In the genomic region with DNA sequence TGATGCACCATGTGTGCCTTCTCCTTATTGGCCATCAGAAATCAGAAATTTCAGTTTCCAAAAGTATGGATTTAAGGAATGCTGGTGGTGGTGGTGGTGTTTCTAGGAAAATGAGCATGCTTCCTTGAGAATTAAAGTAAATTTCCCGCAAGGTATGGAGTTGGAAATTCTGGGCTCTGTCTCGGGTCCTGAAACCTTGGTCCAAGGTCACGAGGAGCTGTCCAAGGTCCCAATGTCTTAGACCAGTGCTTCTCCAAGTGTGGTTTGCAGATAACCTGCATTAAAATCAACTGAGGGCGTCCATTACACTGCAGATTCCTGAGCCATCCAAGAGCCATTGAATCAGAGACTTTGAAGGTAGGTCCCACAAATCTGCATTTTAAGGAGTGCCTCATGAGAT, we compare ENCODE assay signal across 10 cellular contexts.
DNase-seq lines count a peak whose midpoint lies in the region; ATAC-seq, FAIRE-seq and TF ChIP-seq lines count a peak whose summit lies in the region.
"Had no signal": no experiment of that assay in that cellular context is flagged by ENCODE, and none has a peak within 500 bp of the region (broad histone marks: within the 10 kb centered on the region; RNA-seq: fewer than 3 reads in every experiment).

No MANE protein-coding gene starts in this region.

- H3K4me1 ChIP-seq in H1 (replicated peaks in 1 of 4; ENCODE audit: control insufficient read depth in 3 of 4, insufficient read depth in 4 of 4, low read length in 3 of 4) = peaks cover 0 to 4% (median 0%) of the 10 kb centered on the region in 4 experiments; a peak in 2 of 7 replicates
- H3K4me1 ChIP-seq: BLaER1 had no signal

- no peak overlapping the region for H2AK5ac ChIP-seq in H1 (ENCODE audit: low read depth, low read length)

- no peak overlapping the region for H3K23ac ChIP-seq in H1 (ENCODE audit: insufficient read length)

- no peak overlapping the region for H3K4me3 Mint-ChIP-seq in activated naive CD4-positive, alpha-beta T cell treated with anti-CD3 and anti-CD28 coated beads, Interleukin-2, amount 10 ng/mL, durations not matched to agents 7 days and 5 days

- TF ChIP-seq RAD21 in H1 (IDR thresholded peaks at IDR 0.05 in 1 of 2, conservative IDR thresholded peaks at IDR 0.05 in 1 of 2; ENCODE audit: low read depth in 2 of 2, low read length in 2 of 2) = no peak

- H2AFZ ChIP-seq in H1 (ENCODE audit: low read length) = no peak overlapping the region

- no peak overlapping the region for H3K18ac ChIP-seq in H1 (ENCODE audit: extremely low read depth, low read length)

- H3K9me3 Mint-ChIP-seq in activated naive CD4-positive, alpha-beta T cell treated with anti-CD3 and anti-CD28 coated beads, Interleukin-2, amount 10 ng/mL, durations not matched to agents 7 days and 5 days = no peaks in the 10 kb centered on the region

- H3K4me3 ChIP-seq in H1 (ENCODE audit: extremely low read depth in 1 of 4, insufficient read depth in 2 of 4, low read depth in 3 of 4, low read length in 4 of 4) = no peak overlapping the region
- H3K4me3 ChIP-seq: BLaER1 had no signal

- no peak overlapping the region for H2BK12ac ChIP-seq in H1 (ENCODE audit: low read depth, low read length)

- no peak overlapping the region for H3K4me2 ChIP-seq in H1 (ENCODE audit: insufficient read depth in 1 of 2, low read depth in 2 of 2, low read length in 2 of 2)
- H3K4me2 ChIP-seq: BLaER1 had no signal

- no peak for TF ChIP-seq EP300 in H1 (IDR thresholded peaks at IDR 0.05; ENCODE audit: borderline replicate concordance in 1 of 2, low read depth in 2 of 2, low read length in 2 of 2)

- no peaks in the 10 kb centered on the region for H3K23me2 ChIP-seq in H1 (ENCODE audit: low read depth, low read length)

- no peaks in the 10 kb centered on the region for H3K9me3 ChIP-seq in H1 (ENCODE audit: insufficient read depth in 2 of 2, low read depth in 1 of 2, low read length in 1 of 2)
- H3K9me3 ChIP-seq: BLaER1 had no signal

- CTCF ChIA-PET in activated naive CD4-positive, alpha-beta T cell treated with anti-CD3 and anti-CD28 coated beads, Interleukin-2, amount 10 ng/mL, durations not matched to agents 7 days and 5 days (lab: Charles Lee) = interaction anchor here (2.8 kb wide), 1 partner anchor 250 kb away, joined by 6 read pairs; no protein-coding TSS in a partner anchor
- CTCF ChIA-PET in H1 (lab: Charles Lee; ENCODE audit: partially characterized antibody) = interaction anchor here (1.0 to 1.3 kb wide), 3 partner anchors 17 to 253 kb away, joined by 5 read pairs; no protein-coding TSS in a partner anchor

- H2BK20ac ChIP-seq in H1 (ENCODE audit: low read length) = no peak overlapping the region

- H4K5ac ChIP-seq in H1 (ENCODE audit: insufficient read length, low read depth, low read length) = no peak overlapping the region

- H3K27me3 ChIP-seq in H1 (replicated peaks in 1 of 4; ENCODE audit: control insufficient read depth in 3 of 4, extremely low read depth in 1 of 4, insufficient read depth in 3 of 4, low read length in 3 of 4) = no peaks in the 10 kb centered on the region; a peak in 1 of 7 replicates

- H3K27ac ChIP-seq in H1 (ENCODE audit: low read depth, low read length) = no peak overlapping the region
- H3K27ac ChIP-seq: BLaER1 had no signal

- H3K9ac ChIP-seq in H1 (replicated peaks in 1 of 4; ENCODE audit: extremely low read depth in 1 of 4, low read depth in 3 of 4, low read length in 3 of 4) = no peak overlapping the region
- H3K9ac ChIP-seq: BLaER1 had no signal

- H2BK120ac ChIP-seq in H1 (replicated peaks; ENCODE audit: low read depth, low read length) = no peak overlapping the region

- no peak overlapping the region for H4K91ac ChIP-seq in H1 (replicated peaks; ENCODE audit: insufficient read length, low read length)

- H3K56ac ChIP-seq in H1 (replicated peaks; ENCODE audit: insufficient read length, low read depth, low read length) = no peak overlapping the region

- H3K27ac Mint-ChIP-seq in activated naive CD4-positive, alpha-beta T cell treated with anti-CD3 and anti-CD28 coated beads, Interleukin-2, amount 10 ng/mL, durations not matched to agents 7 days and 5 days = no peak overlapping the region

- peak; percentile 63 for DNase-seq in activated naive CD4-positive, alpha-beta T cell treated with anti-CD3 and anti-CD28 coated beads, Interleukin-2, amount 10 ng/mL, durations not matched to agents 7 days and 5 days
- DNase-seq in activated naive CD4-positive, alpha-beta T cell treated with Interleukin-2 at 50 U/mL for 16 hours = no peak
- peak; percentile 53 for DNase-seq in RPMI7951 (ENCODE audit: low read depth)
- DNase-seq in H1 (ENCODE audit: low read depth in 1 of 2, low spot score in 2 of 2) = peak; percentile 13 to 70
- peak; percentile 40 for DNase-seq in smooth muscle cell of the brain vasculature (ENCODE audit: low read depth, low spot score)
- DNase-seq in epidermal melanocyte (ENCODE audit: insufficient read length, low spot score) = no peak
- no peak for DNase-seq in NCI-H748 (lab: John Stamatoyannopoulos, UW; ENCODE audit: unreplicated experiment)
- DNase-seq: NCI-H1694 treated with DMSO at 0.1 percent for 48 hours had no signal

- peaks cover 14% of the 10 kb centered on the region for H3K4me1 Mint-ChIP-seq in activated naive CD4-positive, alpha-beta T cell treated with anti-CD3 and anti-CD28 coated beads, Interleukin-2, amount 10 ng/mL, durations not matched to agents 7 days and 5 days

- no peak for ATAC-seq in HG02610 (IDR thresholded peaks at IDR 0.05; ENCODE audit: unreplicated experiment)

- POLR2A ChIA-PET in H1 (lab: Charles Lee; ENCODE audit: partially characterized antibody) = no interaction called here

- no peaks in the 10 kb centered on the region for H3K79me2 ChIP-seq in H1 (ENCODE audit: control insufficient read depth in 1 of 2, insufficient read depth in 2 of 2, low read length in 2 of 2)

- H3K79me1 ChIP-seq in H1 (ENCODE audit: low read depth, low read length) = no peaks in the 10 kb centered on the region

- no peak for TF ChIP-seq CTCF in H1 (IDR thresholded peaks at IDR 0.05; ENCODE audit: control extremely low read depth in 1 of 3, insufficient read depth in 1 of 3, low read depth in 1 of 3, low read length in 3 of 3)

- FAIRE-seq in H1 (lab: Jason Lieb, UNC) = peak; percentile 88

- H4K20me1 ChIP-seq in H1 (replicated peaks in 1 of 2; ENCODE audit: control insufficient read depth in 1 of 2, insufficient read depth in 2 of 2, low read length in 2 of 2) = no peaks in the 10 kb centered on the region
- H4K20me1 ChIP-seq: BLaER1 had no signal

- H3K36me3 ChIP-seq in H1 (ENCODE audit: control insufficient read depth in 2 of 4, insufficient read depth in 4 of 4, low read length in 3 of 4) = no peaks in the 10 kb centered on the region
- H3K36me3 ChIP-seq: BLaER1 had no signal

- no peak overlapping the region for H2BK15ac ChIP-seq in H1 (ENCODE audit: low read length)

- H3K14ac ChIP-seq in H1 (ENCODE audit: insufficient read length) = no peak overlapping the region

- H3K27me3 Mint-ChIP-seq in activated naive CD4-positive, alpha-beta T cell treated with anti-CD3 and anti-CD28 coated beads, Interleukin-2, amount 10 ng/mL, durations not matched to agents 7 days and 5 days = peaks cover 13% of the 10 kb centered on the region

- no peak overlapping the region for H4K8ac ChIP-seq in H1 (ENCODE audit: extremely low read depth, insufficient read depth, low read length)

- 52% methylated on average over 4 of the region's 4 CpGs; no CpG with 5 or more reads in 1 of the 2 experiments for WGBS in H1 (ENCODE audit: extremely low coverage in 1 of 2, insufficient coverage in 1 of 2, insufficient read length in 1 of 2, insufficient replicate concordance in 2 of 2, low coverage in 1 of 2, low lambda C conversion rate in 2 of 2, missing lambda C conversion rate in 1 of 2), 2 experiments

- no peaks in the 10 kb centered on the region for H3K36me3 Mint-ChIP-seq in activated naive CD4-positive, alpha-beta T cell treated with anti-CD3 and anti-CD28 coated beads, Interleukin-2, amount 10 ng/mL, durations not matched to agents 7 days and 5 days

- no peak overlapping the region for H2BK5ac ChIP-seq in H1 (ENCODE audit: low read depth, low read length)

- no peak for TF ChIP-seq POLR2A in H1 (IDR thresholded peaks at IDR 0.05; ENCODE audit: control extremely low read depth in 1 of 2, low read depth in 2 of 2, low read length in 2 of 2)

- no peak overlapping the region for H3K4ac ChIP-seq in H1 (replicated peaks; ENCODE audit: insufficient read length, low read depth, low read length)

TF ChIP-seq in H1, 55 proteins besides CTCF, POLR2A, EP300 and RAD21:
- 0 out of 2 replicates have a peak, but pooled peaks have one; percentile 20 for TF ChIP-seq CREB1 (IDR thresholded peaks at IDR 0.05)
- TF ChIP-seq, protein P1, sequence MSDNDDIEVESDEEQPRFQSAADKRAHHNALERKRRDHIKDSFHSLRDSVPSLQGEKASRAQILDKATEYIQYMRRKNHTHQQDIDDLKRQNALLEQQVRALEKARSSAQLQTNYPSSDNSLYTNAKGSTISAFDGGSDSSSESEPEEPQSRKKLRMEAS (IDR thresholded peaks at IDR 0.05) = peak; percentile 49; the same call in 1 of the 2 replicates
- TF ChIP-seq TAF7 (optimal IDR thresholded peaks at IDR 0.05; ENCODE audit: borderline replicate concordance, low read depth, low read length) = peak; percentile 92
- TF ChIP-seq NRF1 (IDR thresholded peaks at IDR 0.05; ENCODE audit: low read depth, low read length) = no peak
- 0 out of 2 replicates have a peak, but pooled peaks have one; percentile 31 for TF ChIP-seq SP4 (IDR thresholded peaks at IDR 0.05; ENCODE audit: low read length)
- TF ChIP-seq SRF (IDR thresholded peaks at IDR 0.05; ENCODE audit: low read depth, low read length) = no peak
- TF ChIP-seq YY1 (IDR thresholded peaks at IDR 0.05; ENCODE audit: low read depth, low read length) = 0 out of 2 replicates have a peak, but pooled peaks have one; percentile 35
- TF ChIP-seq SAP30 (IDR thresholded peaks at IDR 0.05; ENCODE audit: insufficient read depth, insufficient replicate concordance, low read length) = peak; percentile 82
- no peak for TF ChIP-seq ZNF274 (IDR thresholded peaks at IDR 0.05; ENCODE audit: borderline replicate concordance, extremely low read depth, low read length)
- TF ChIP-seq GABPA (IDR thresholded peaks at IDR 0.05; ENCODE audit: borderline replicate concordance, insufficient read depth, low read length) = no peak
- TF ChIP-seq HDAC2 (IDR thresholded peaks at IDR 0.05; ENCODE audit: borderline replicate concordance in 1 of 2, low read depth in 2 of 2, low read length in 2 of 2) = peak; percentile 84 to 91
- TF ChIP-seq SIN3A (conservative IDR thresholded peaks at IDR 0.05 in 1 of 2, IDR thresholded peaks at IDR 0.05 in 1 of 2; ENCODE audit: low read depth in 1 of 2, low read length in 2 of 2) = peak; percentile 99

Comparison
In these comparisons a context has a peak if more than half of its experiments do, and no peak if none do; other contexts are left out.
1. DNase-seq: peak in activated naive CD4-positive, alpha-beta T cell treated with anti-CD3 and anti-CD28 coated beads, Interleukin-2, amount 10 ng/mL, durations not matched to agents 7 days and 5 days (single experiment), RPMI7951 (single experiment), H1 (2 of 2) and smooth muscle cell of the brain vasculature (single experiment); none in activated naive CD4-positive, alpha-beta T cell treated with Interleukin-2 at 50 U/mL for 16 hours (single experiment), epidermal melanocyte (single experiment) and NCI-H748 (single experiment).